Comparison of ENCODE assay signal across 14 cellular contexts in the genomic region with DNA sequence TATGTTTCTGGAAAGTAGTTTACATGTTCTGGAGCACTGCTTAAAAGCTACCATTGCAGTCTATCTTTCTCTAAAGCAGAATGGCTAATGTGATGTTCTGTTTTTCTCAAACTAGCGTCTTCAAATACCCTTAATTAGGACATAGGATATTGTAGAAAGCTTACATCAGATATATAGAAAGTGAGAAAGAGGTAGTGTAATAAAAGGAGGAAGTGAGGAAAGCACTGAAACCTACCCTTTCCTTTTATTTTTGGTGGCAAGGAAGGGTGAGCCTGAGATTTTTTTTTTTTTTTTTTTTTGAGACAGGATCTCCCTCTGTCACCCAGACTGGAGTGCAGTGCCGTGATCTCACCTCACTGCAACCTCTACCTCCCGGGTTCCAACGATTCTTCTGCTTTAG.
DNase-seq lines count a peak whose midpoint lies in the region; ATAC-seq lines count a peak whose summit lies in the region.
"Had no signal": no experiment of that assay in that cellular context is flagged by ENCODE, and none has a peak within 500 bp of the region (broad histone marks: within the 10 kb centered on the region; RNA-seq: fewer than 3 reads in every experiment).

No MANE protein-coding gene starts in this region.

- ATAC-seq in GM18498 (IDR thresholded peaks at IDR 0.05; ENCODE audit: unreplicated experiment) (peak; percentile 63), GM21576 (IDR thresholded peaks at IDR 0.05; ENCODE audit: unreplicated experiment) (peak; percentile 73), memory B cell (ENCODE audit: low read depth) (peak; percentile 95), GM21737 (IDR thresholded peaks at IDR 0.05; ENCODE audit: unreplicated experiment) (no peak)

- H3K4me1 Mint-ChIP-seq in memory B cell: peaks cover 8% of the 10 kb centered on the region
- H3K4me1 Mint-ChIP-seq in activated T-cell treated with anti-CD3 and anti-CD28 coated beads, Interleukin-2, amount 50 U/mL, for 24 hours (ENCODE audit: low read depth): peaks cover 8% of the 10 kb centered on the region

- peak overlapping the region; percentile 93 for H3K27ac Mint-ChIP-seq in memory B cell
- no peak overlapping the region for H3K27ac Mint-ChIP-seq in activated T-cell treated with anti-CD3 and anti-CD28 coated beads, Interleukin-2, amount 50 U/mL, for 24 hours

- peak overlapping the region; percentile 70 for H3K4me3 Mint-ChIP-seq in memory B cell
- no peak overlapping the region for H3K4me3 Mint-ChIP-seq in activated T-cell treated with anti-CD3 and anti-CD28 coated beads, Interleukin-2, amount 50 U/mL, for 24 hours

- DNase-seq in MV-4-11 (lab: John Stamatoyannopoulos, UW) (peak; percentile 92), memory B cell (ENCODE audit: low spot score in 2 of 2) (no peak), NCI-H1694 treated with DMSO at 0.1 percent for 48 hours (lab: John Stamatoyannopoulos, UW) (no peak), epidermal melanocyte (ENCODE audit: insufficient read length, low spot score) (no peak)
- no peak for DNase-seq in activated T-cell treated with anti-CD3 and anti-CD28 coated beads, Interleukin-2, amount 50 U/mL, for 24 hours
- DNase-seq: activated CD4-positive, alpha-beta T cell treated with anti-CD3 and anti-CD28 coated beads, Interleukin-2, amount 50 U/mL, for 48 hours; COR-L47; foreskin fibroblast; MG63; NCI-H524 treated with DMSO at 0.1 percent for 48 hours; SK-N-SH had no signal

- H3K27me3 Mint-ChIP-seq in memory B cell: no peaks in the 10 kb centered on the region
- H3K27me3 Mint-ChIP-seq in activated T-cell treated with anti-CD3 and anti-CD28 coated beads, Interleukin-2, amount 50 U/mL, for 24 hours: no peaks in the 10 kb centered on the region

- H3K36me3 Mint-ChIP-seq in memory B cell: peaks cover 13% of the 10 kb centered on the region
- peaks cover 72% of the 10 kb centered on the region for H3K36me3 Mint-ChIP-seq in activated T-cell treated with anti-CD3 and anti-CD28 coated beads, Interleukin-2, amount 50 U/mL, for 24 hours (ENCODE audit: low read depth)

- H3K9me3 Mint-ChIP-seq in memory B cell: no peaks in the 10 kb centered on the region
- no peaks in the 10 kb centered on the region for H3K9me3 Mint-ChIP-seq in activated T-cell treated with anti-CD3 and anti-CD28 coated beads, Interleukin-2, amount 50 U/mL, for 24 hours
